8 cellular contexts compared by ENCODE assay signal in the genomic region with DNA sequence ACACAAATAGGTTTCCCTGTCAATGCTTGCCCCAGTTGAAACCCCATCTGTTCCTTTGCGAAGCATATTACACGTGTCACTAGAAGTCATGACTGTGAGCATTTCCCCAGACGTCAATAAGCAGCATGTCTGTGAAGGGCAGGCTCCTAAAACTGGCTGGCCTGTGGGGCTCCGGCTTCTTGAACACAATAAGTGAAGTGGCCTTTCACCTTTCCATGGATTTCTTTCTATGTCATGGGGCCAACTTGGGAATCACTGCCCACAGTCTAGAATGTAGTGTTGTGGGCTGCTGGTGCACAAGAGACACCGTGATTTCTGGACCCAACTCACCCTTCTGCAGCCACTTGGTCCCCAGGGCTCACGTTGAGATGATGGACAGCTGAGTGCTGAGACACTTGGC.
"Had no signal": no experiment of that assay in that cellular context is flagged by ENCODE, and none has a peak within 500 bp of the region (broad histone marks: within the 10 kb centered on the region; RNA-seq: fewer than 3 reads in every experiment).

No MANE protein-coding gene starts in this region.

- H3K4me2 ChIP-seq: GM23338 had no signal

- H2AFZ ChIP-seq: GM23338 had no signal

- H3K9me3 ChIP-seq: HAP-1 had no signal

- H3K4me3 ChIP-seq: GM23338, HAP-1 had no signal

- H3K4me1 ChIP-seq: HAP-1 had no signal

- H3K27ac Mint-ChIP-seq: GM23338, HFFc6, IgD-negative memory B cell had no signal

- FAIRE-seq: H1, H54, HepG2 had no signal

- H3K36me3 Mint-ChIP-seq: IgD-negative memory B cell had no signal

- H3K27ac ChIP-seq: HL-60 had no signal

- H3K4me3 Mint-ChIP-seq: GM23338, HFFc6 had no signal

- DNase-seq: HFFc6 had no signal

- H3K36me3 ChIP-seq: HAP-1 had no signal

- H3K27me3 Mint-ChIP-seq: IgD-negative memory B cell had no signal
